8 cellular contexts compared by ENCODE assay signal in genomic region chr13:30112602-30113435, GRCh38.
DNase-seq lines count a peak whose midpoint lies in the region; ATAC-seq and TF ChIP-seq lines count a peak whose summit lies in the region.

No MANE protein-coding gene starts in this region.

- intact Hi-C loops in adrenal gland (cut with DNase I) = loop anchor here (5.0 to 10.0 kb wide), 2 partner anchors 258 to 341 kb away; partner anchors contain the start of gene UBL3 (in 2 of the 2)
- intact Hi-C loops in left cardiac atrium (cut with DNase I) = loop anchor here (5.0 to 10.0 kb wide), 4 partner anchors 266 to 606 kb away; no protein-coding TSS in a partner anchor
- intact Hi-C loops in vagina (cut with DNase I) = loop anchor here (5.0 to 10.0 kb wide), 2 partner anchors 268 to 606 kb away; no protein-coding TSS in a partner anchor

- H4K20me1 ChIP-seq in GM23338 (replicated peaks; ENCODE audit: insufficient read depth) = no peaks in the 10 kb centered on the region; the same call in 1 of the 2 replicates

- 23 to 26% (median 24%) methylated on average over 19 of the region's 19 CpGs for WGBS in adrenal gland, 4 donors

- H3K27ac ChIP-seq in GM23338 (ENCODE audit: low read depth) (no peak overlapping the region), adrenal gland (peak overlapping the region in 2 of 5 donors; percentile 11 to 23), rectal smooth muscle tissue (ENCODE audit: low read depth, low read length) (no peak overlapping the region), vagina (peak overlapping the region; percentile 89)

- DNase-seq in COLO668 (lab: John Stamatoyannopoulos, UW; ENCODE audit: unreplicated experiment) (peak; percentile 88), GM23338 (ENCODE audit: low spot score) (peak; percentile 92), NCI-H128 (lab: John Stamatoyannopoulos, UW; ENCODE audit: unreplicated experiment) (peak; percentile 58), T-helper 1 cell (peak; percentile 55 to 79 (median 71)), adrenal gland (peak; percentile 82 to 92 (median 84)), left cardiac atrium (peak; percentile 74), vagina (ENCODE audit: extremely low spot score in 2 of 2) (no peak)

- peaks cover 11% of the 10 kb centered on the region for H3K4me1 ChIP-seq in GM23338 (ENCODE audit: insufficient read depth)
- peaks cover 5 to 19% of the 10 kb centered on the region in 2 donors for H3K4me1 ChIP-seq in adrenal gland (replicated peaks in 1 of 2)
- H3K4me1 ChIP-seq in rectal smooth muscle tissue (ENCODE audit: control insufficient read depth, insufficient read depth, low read length) = peaks cover 5% of the 10 kb centered on the region
- peaks cover 38% of the 10 kb centered on the region for H3K4me1 ChIP-seq in vagina

- H3K27me3 Mint-ChIP-seq in GM23338 (ENCODE audit: insufficient read depth, low read depth, poor library complexity) = peaks cover 25% of the 10 kb centered on the region

- peak; percentile 25 for ATAC-seq in GM23338
- peak; percentile 72 to 76 for ATAC-seq in left cardiac atrium

- H3K36me3 Mint-ChIP-seq in GM23338 (ENCODE audit: low read depth) = no peaks in the 10 kb centered on the region; the same call in 2 of the 3 replicates

- H3K4me3 ChIP-seq in GM23338 (no peak overlapping the region), adrenal gland (no peak overlapping the region), rectal smooth muscle tissue (ENCODE audit: low read length) (peak overlapping the region; percentile 25), vagina (no peak overlapping the region)

- peak; percentile 90 to 98 for TF ChIP-seq CTCF in GM23338 (conservative IDR thresholded peaks at IDR 0.05; ENCODE audit: low read depth in 2 of 2)
- TF ChIP-seq CTCF in adrenal gland (IDR thresholded peaks at IDR 0.05) = peak; percentile 98 to 100 (median 98)
- peak; percentile 80 to 99 (median 83) for TF ChIP-seq CTCF in vagina (IDR thresholded peaks at IDR 0.05)

- H3K9me3 Mint-ChIP-seq in GM23338 = no peaks in the 10 kb centered on the region; the same call in 1 of the 3 replicates

- H3K4me1 Mint-ChIP-seq in GM23338 = peaks cover 42% of the 10 kb centered on the region

- H3F3A ChIP-seq in GM23338 (replicated peaks; ENCODE audit: low read depth) = no peaks in the 10 kb centered on the region

- H2AFZ ChIP-seq in GM23338 = peak overlapping the region; percentile 82

- peak overlapping the region; percentile 4; the same call in 1 of the 3 replicates for H3K4me3 Mint-ChIP-seq in GM23338

- H3K9me3 ChIP-seq in adrenal gland (replicated peaks in 1 of 3) (no peaks in the 10 kb centered on the region), vagina (no peaks in the 10 kb centered on the region)

- H3K4me2 ChIP-seq in GM23338 = no peak overlapping the region

- H3K79me2 ChIP-seq in GM23338 (replicated peaks; ENCODE audit: insufficient read depth) = no peaks in the 10 kb centered on the region

- no peak overlapping the region; the same call in 1 of the 2 replicates for H3K27ac Mint-ChIP-seq in GM23338

- H3K9me2 ChIP-seq in GM23338 (ENCODE audit: insufficient read depth) = no peaks in the 10 kb centered on the region

- H3K36me3 ChIP-seq in GM23338 (ENCODE audit: insufficient read depth) (no peaks in the 10 kb centered on the region), adrenal gland (replicated peaks in 1 of 2) (no peaks in the 10 kb centered on the region), rectal smooth muscle tissue (ENCODE audit: control insufficient read depth, insufficient read depth, low read length) (no peaks in the 10 kb centered on the region), vagina (no peaks in the 10 kb centered on the region)

- H3K9ac ChIP-seq in rectal smooth muscle tissue (ENCODE audit: low read length) = no peak overlapping the region

- H3K27me3 ChIP-seq in GM23338 (ENCODE audit: insufficient read depth) (0 out of 2 replicates have a peak, but pooled peaks cover 9% of the 10 kb centered on the region), adrenal gland (no peaks in the 10 kb centered on the region), rectal smooth muscle tissue (ENCODE audit: control insufficient read depth, insufficient read depth, low read length) (no peaks in the 10 kb centered on the region), vagina (no peaks in the 10 kb centered on the region)

- TF ChIP-seq POLR2A in adrenal gland (IDR thresholded peaks at IDR 0.05) (peak in 1 of 2 donors; percentile 28), vagina (IDR thresholded peaks at IDR 0.05) (no peak)

TF ChIP-seq in GM23338, 12 proteins besides CTCF, POLR2A, EP300 and RAD21 (continues in another document):
- TF ChIP-seq ZNF114 (CRISPR knock-in tag; IDR thresholded peaks at IDR 0.05) = no peak
- TF ChIP-seq POLR2AphosphoS5 (IDR thresholded peaks at IDR 0.05; ENCODE audit: low read depth) = no peak
- no peak for TF ChIP-seq NANOG (IDR thresholded peaks at IDR 0.05; ENCODE audit: borderline replicate concordance)
- no peak for TF ChIP-seq ZNF462 (CRISPR knock-in tag; IDR thresholded peaks at IDR 0.05)
- TF ChIP-seq EZH2phosphoT487 (IDR thresholded peaks at IDR 0.05; ENCODE audit: unreplicated experiment) = no peak

Comparison
In these comparisons a context has a peak if more than half of its experiments do, and no peak if none do; other contexts are left out.
1. DNase-seq: peak in COLO668 (single experiment), GM23338 (single experiment), NCI-H128 (single experiment), T-helper 1 cell (5 of 5), adrenal gland (7 of 7) and left cardiac atrium (single experiment); none in vagina (0 of 2).
2. Peak in every context shown above with its lines, with median percentiles within 50 percentile points of each other: CTCF ChIP-seq.